Comparison of ENCODE assay signal across 14 cellular contexts in genomic region chr4:121788896-121789295, GRCh38. TPM values are rescaled to one million over a fixed set of nuclear protein-coding genes. Genes with fewer than 3 reads are reported as not detected.
A peak's percentile ranks its signal among the peaks of the same experiment; 100 is the strongest.
DNase-seq lines count a peak whose midpoint lies in the region; ATAC-seq and TF ChIP-seq lines count a peak whose summit lies in the region.
"Had no signal": no experiment of that assay in that cellular context is flagged by ENCODE, and none has a peak within 500 bp of the region (broad histone marks: within the 10 kb centered on the region; RNA-seq: fewer than 3 reads in every experiment).

No MANE protein-coding gene starts in this region.

- no peak for TF ChIP-seq CTCF in glutamatergic neuron (IDR thresholded peaks at IDR 0.05; ENCODE audit: partially characterized antibody, unreplicated experiment)

- H3K27ac ChIP-seq in ACC112 (ENCODE audit: low read depth, low read length): peak overlapping the region; percentile 73

- no peak overlapping the region for H3K4me3 Mint-ChIP-seq in glutamatergic neuron (ENCODE audit: unreplicated experiment)
- H3K4me3 Mint-ChIP-seq: H9; stimulated activated memory B cell treated with anti-CD40 and anti-IgM and Interleukin-4, amounts not matched to agents 10 μg/mL and 1 μg/mL and 100 μg/mL, for 72 hours had no signal

- H3K4me3 ChIP-seq in ACC112 (ENCODE audit: low read depth, low read length): no peak overlapping the region

- H3K27me3 ChIP-seq in ACC112 (ENCODE audit: insufficient read depth, low read length): no peaks in the 10 kb centered on the region

- H3K4me1 Mint-ChIP-seq in glutamatergic neuron (ENCODE audit: low read depth, unreplicated experiment): no peaks in the 10 kb centered on the region
- H3K4me1 Mint-ChIP-seq: stimulated activated memory B cell treated with anti-CD40 and anti-IgM and Interleukin-4, amounts not matched to agents 10 μg/mL and 1 μg/mL and 100 μg/mL, for 72 hours had no signal

- no peaks in the 10 kb centered on the region for H3K9me3 Mint-ChIP-seq in glutamatergic neuron (ENCODE audit: unreplicated experiment)
- H3K9me3 Mint-ChIP-seq: H9; stimulated activated memory B cell treated with anti-CD40 and anti-IgM and Interleukin-4, amounts not matched to agents 10 μg/mL and 1 μg/mL and 100 μg/mL, for 72 hours had no signal

- H3K27me3 Mint-ChIP-seq in glutamatergic neuron (ENCODE audit: unreplicated experiment): no peaks in the 10 kb centered on the region

- peaks cover 67% of the 10 kb centered on the region for H3K4me1 ChIP-seq in ACC112 (ENCODE audit: control insufficient read depth, insufficient read depth, low read length, unreplicated experiment)

- H3K36me3 Mint-ChIP-seq in glutamatergic neuron (ENCODE audit: unreplicated experiment): no peaks in the 10 kb centered on the region
- H3K36me3 Mint-ChIP-seq: stimulated activated memory B cell treated with anti-CD40 and anti-IgM and Interleukin-4, amounts not matched to agents 10 μg/mL and 1 μg/mL and 100 μg/mL, for 72 hours had no signal

- DNase-seq in GM19240 (ENCODE audit: insufficient read length, low spot score): peak; percentile 14
- no peak for DNase-seq in left ventricle myocardium superior
- DNase-seq in 8988T: no peak
- no peak for DNase-seq in NCI-H524 (lab: John Stamatoyannopoulos, UW)
- no peak for DNase-seq in glutamatergic neuron
- DNase-seq: DND-41, H9, hippocampal formation, NCI-H748 treated with DMSO at 0.1 percent for 48 hours had no signal

- no peak overlapping the region for H3K27ac Mint-ChIP-seq in glutamatergic neuron (ENCODE audit: unreplicated experiment)
- H3K27ac Mint-ChIP-seq: H9; stimulated activated memory B cell treated with anti-CD40 and anti-IgM and Interleukin-4, amounts not matched to agents 10 μg/mL and 1 μg/mL and 100 μg/mL, for 72 hours had no signal

- peak overlapping the region; percentile 62 for H2AFZ ChIP-seq in ACC112 (ENCODE audit: low read length, unreplicated experiment)

- intact Hi-C loops in left ventricle myocardium superior (cut with micrococcal nuclease): no loop called here

- no peaks in the 10 kb centered on the region for H3K79me2 ChIP-seq in ACC112 (ENCODE audit: control insufficient read depth, insufficient read depth, low read length, unreplicated experiment)

- peaks cover 2% of the 10 kb centered on the region; the same call in 1 of the 2 replicates for H3K36me3 ChIP-seq in ACC112 (ENCODE audit: insufficient read depth, low read length)

- ATAC-seq in HG02642 (IDR thresholded peaks at IDR 0.05; ENCODE audit: poor library complexity, unreplicated experiment) (peak; percentile 85), HG03442 (IDR thresholded peaks at IDR 0.05; ENCODE audit: unreplicated experiment) (peak; percentile 96), left ventricle myocardium superior (no peak)
- ATAC-seq: stimulated activated memory B cell treated with anti-CD40 and anti-IgM and Interleukin-4, amounts not matched to agents 10 μg/mL and 1 μg/mL and 100 μg/mL, for 72 hours had no signal

RNA-seq across cellular contexts. Expression of gene EXOSC9, which starts 12.2 kb away (rescaled TPM):
- total RNA-seq in left ventricle myocardium superior: 9.4 TPM
- 25.4 TPM for total RNA-seq in glutamatergic neuron (ENCODE audit: unreplicated experiment)

RNA-seq across cellular contexts. Expression of gene SMIM43, which starts 23.9 kb away (rescaled TPM):
- total RNA-seq in left ventricle myocardium superior: not detected
- total RNA-seq in glutamatergic neuron (ENCODE audit: unreplicated experiment): not detected
- total RNA-seq: T-helper 2 cell treated with Interferon-gamma antibody and Interleukin-4, amounts not matched to agents 100 ng/mL and 5 ng/mL, for 36 hours had no signal

RNA-seq across cellular contexts. Expression of gene CCNA2, which starts 34.8 kb away (rescaled TPM):
- 0.82 TPM for total RNA-seq in left ventricle myocardium superior
- total RNA-seq in glutamatergic neuron (ENCODE audit: unreplicated experiment): 8.9 TPM
